ENCODE assay signal across 8 cellular contexts in the genomic region with DNA sequence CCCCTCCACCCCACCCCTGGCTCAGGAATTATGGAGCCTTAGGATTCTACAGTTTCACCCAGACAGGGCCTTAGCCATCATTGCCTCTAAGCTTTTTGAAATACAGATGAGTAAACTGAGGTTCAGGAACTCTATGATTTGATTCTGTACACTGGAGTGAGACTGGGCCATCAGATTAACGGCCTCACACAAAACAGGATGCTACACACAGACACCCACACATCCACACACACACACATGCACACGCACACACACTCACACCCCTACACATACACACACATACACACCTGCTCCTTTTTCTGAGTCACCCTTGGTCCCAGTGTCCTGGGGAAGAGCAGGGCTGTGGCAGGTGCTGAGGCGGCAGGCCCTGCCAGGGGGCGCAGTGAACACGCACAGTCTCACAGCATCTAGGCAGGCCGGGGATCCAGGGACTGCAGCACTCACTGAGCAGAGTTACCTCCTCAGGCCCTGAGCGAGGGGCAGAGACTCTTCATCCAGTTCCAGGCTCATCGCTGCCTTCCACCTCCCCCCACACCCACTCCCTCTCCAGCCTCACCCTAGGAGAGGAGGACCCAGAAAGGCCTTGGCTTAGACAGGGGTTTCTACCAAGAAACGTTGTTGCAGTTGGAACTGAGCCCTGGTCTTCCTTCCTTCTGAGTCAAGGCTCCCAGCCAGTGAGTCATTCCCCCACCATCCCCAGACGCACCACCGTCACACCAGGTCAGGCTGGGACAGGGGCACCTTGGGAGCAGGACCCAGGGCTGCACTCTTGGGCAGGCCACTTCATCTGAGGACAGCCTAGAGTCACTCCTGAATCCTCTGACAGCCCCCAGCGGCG.
DNase-seq lines count a peak whose midpoint lies in the region; ATAC-seq and TF ChIP-seq lines count a peak whose summit lies in the region.

No MANE protein-coding gene starts in this region.

- intact Hi-C loops in left colon (cut with DNase I, micrococcal nuclease): loop anchor here in 1 of 2 donors (10.0 kb wide), 2 partner anchors 353 to 483 kb away; no protein-coding TSS in a partner anchor

- DNase-seq in NCI-H1092 treated with DMSO at 0.1 percent for 48 hours (lab: John Stamatoyannopoulos, UW) (peak; percentile 80), brain pericyte (ENCODE audit: low read depth, low spot score) (peak; percentile 79), left colon (peak; percentile 43 to 57), ureter (ENCODE audit: low spot score) (peak; percentile 69)
- no peak for DNase-seq in effector CD4-positive, alpha-beta T cell

- ATAC-seq in left colon (peak; percentile 53), HG02970 (IDR thresholded peaks at IDR 0.05; ENCODE audit: low FRiP score, unreplicated experiment) (no peak), GM21447 (IDR thresholded peaks at IDR 0.05; ENCODE audit: unreplicated experiment) (no peak)

- TF ChIP-seq CTCF in GM12872 (IDR thresholded peaks at IDR 0.05; ENCODE audit: insufficient read depth, low read depth, low read length): 0 out of 3 replicates have a peak, but pooled peaks have one; percentile 17
